ENCODE assay signal across 2 cellular contexts in the genomic region with DNA sequence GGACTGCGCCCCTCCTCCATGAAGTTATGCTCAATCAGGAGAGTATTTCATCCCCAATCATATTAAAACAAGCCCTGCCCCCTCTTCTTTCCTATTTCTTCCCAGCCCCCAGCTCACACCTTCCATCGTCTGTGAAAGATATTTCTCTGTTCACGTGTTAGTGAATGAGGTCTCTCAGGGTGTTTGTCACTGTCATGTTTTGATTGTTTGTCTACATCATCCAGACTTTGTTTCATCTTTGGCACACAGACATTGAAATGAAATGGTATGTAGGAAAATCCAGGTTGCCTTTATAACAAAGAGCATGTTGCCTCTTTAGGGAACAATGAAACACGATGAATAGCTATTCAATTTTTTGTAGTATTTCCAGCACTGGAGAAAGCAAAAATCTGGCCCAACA.
TF ChIP-seq lines count a peak whose summit lies in the region.

No MANE protein-coding gene starts in this region.

TF ChIP-seq in GM23338, 12 proteins besides CTCF, POLR2A, EP300 and RAD21 (continued from another document):
- TF ChIP-seq, protein P1, sequence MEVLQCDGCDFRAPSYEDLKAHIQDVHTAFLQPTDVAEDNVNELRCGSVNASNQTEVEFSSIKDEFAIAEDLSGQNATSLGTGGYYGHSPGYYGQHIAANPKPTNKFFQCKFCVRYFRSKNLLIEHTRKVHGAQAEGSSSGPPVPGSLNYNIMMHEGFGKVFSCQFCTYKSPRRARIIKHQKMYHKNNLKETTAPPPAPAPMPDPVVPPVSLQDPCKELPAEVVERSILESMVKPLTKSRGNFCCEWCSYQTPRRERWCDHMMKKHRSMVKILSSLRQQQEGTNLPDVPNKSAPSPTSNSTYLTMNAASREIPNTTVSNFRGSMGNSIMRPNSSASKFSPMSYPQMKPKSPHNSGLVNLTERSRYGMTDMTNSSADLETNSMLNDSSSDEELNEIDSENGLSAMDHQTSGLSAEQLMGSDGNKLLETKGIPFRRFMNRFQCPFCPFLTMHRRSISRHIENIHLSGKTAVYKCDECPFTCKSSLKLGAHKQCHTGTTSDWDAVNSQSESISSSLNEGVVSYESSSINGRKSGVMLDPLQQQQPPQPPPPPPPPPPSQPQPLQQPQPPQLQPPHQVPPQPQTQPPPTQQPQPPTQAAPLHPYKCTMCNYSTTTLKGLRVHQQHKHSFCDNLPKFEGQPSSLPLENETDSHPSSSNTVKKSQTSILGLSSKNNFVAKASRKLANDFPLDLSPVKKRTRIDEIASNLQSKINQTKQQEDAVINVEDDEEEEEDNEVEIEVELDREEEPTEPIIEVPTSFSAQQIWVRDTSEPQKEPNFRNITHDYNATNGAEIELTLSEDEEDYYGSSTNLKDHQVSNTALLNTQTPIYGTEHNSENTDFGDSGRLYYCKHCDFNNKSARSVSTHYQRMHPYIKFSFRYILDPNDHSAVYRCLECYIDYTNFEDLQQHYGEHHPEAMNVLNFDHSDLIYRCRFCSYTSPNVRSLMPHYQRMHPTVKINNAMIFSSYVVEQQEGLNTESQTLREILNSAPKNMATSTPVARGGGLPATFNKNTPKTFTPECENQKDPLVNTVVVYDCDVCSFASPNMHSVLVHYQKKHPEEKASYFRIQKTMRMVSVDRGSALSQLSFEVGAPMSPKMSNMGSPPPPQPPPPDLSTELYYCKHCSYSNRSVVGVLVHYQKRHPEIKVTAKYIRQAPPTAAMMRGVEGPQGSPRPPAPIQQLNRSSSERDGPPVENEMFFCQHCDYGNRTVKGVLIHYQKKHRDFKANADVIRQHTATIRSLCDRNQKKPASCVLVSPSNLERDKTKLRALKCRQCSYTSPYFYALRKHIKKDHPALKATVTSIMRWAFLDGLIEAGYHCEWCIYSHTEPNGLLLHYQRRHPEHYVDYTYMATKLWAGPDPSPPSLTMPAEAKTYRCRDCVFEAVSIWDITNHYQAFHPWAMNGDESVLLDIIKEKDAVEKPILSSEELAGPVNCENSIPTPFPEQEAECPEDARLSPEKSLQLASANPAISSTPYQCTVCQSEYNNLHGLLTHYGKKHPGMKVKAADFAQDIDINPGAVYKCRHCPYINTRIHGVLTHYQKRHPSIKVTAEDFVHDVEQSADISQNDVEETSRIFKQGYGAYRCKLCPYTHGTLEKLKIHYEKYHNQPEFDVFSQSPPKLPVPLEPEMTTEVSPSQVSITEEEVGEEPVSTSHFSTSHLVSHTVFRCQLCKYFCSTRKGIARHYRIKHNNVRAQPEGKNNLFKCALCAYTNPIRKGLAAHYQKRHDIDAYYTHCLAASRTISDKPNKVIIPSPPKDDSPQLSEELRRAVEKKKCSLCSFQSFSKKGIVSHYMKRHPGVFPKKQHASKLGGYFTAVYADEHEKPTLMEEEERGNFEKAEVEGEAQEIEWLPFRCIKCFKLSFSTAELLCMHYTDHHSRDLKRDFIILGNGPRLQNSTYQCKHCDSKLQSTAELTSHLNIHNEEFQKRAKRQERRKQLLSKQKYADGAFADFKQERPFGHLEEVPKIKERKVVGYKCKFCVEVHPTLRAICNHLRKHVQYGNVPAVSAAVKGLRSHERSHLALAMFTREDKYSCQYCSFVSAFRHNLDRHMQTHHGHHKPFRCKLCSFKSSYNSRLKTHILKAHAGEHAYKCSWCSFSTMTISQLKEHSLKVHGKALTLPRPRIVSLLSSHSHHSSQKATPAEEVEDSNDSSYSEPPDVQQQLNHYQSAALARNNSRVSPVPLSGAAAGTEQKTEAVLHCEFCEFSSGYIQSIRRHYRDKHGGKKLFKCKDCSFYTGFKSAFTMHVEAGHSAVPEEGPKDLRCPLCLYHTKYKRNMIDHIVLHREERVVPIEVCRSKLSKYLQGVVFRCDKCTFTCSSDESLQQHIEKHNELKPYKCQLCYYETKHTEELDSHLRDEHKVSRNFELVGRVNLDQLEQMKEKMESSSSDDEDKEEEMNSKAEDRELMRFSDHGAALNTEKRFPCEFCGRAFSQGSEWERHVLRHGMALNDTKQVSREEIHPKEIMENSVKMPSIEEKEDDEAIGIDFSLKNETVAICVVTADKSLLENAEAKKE (CRISPR knock-in tag; IDR thresholded peaks at IDR 0.05) = no peak
- TF ChIP-seq STAT1 (IDR thresholded peaks at IDR 0.05; ENCODE audit: unreplicated experiment) (no peak), CREB1 (CRISPR knock-in tag; IDR thresholded peaks at IDR 0.05; ENCODE audit: low read depth) (no peak), POLR2AphosphoS5 (IDR thresholded peaks at IDR 0.05; ENCODE audit: low read depth) (no peak), EZH2phosphoT487 (IDR thresholded peaks at IDR 0.05; ENCODE audit: unreplicated experiment) (no peak)
- TF ChIP-seq, protein P2, sequence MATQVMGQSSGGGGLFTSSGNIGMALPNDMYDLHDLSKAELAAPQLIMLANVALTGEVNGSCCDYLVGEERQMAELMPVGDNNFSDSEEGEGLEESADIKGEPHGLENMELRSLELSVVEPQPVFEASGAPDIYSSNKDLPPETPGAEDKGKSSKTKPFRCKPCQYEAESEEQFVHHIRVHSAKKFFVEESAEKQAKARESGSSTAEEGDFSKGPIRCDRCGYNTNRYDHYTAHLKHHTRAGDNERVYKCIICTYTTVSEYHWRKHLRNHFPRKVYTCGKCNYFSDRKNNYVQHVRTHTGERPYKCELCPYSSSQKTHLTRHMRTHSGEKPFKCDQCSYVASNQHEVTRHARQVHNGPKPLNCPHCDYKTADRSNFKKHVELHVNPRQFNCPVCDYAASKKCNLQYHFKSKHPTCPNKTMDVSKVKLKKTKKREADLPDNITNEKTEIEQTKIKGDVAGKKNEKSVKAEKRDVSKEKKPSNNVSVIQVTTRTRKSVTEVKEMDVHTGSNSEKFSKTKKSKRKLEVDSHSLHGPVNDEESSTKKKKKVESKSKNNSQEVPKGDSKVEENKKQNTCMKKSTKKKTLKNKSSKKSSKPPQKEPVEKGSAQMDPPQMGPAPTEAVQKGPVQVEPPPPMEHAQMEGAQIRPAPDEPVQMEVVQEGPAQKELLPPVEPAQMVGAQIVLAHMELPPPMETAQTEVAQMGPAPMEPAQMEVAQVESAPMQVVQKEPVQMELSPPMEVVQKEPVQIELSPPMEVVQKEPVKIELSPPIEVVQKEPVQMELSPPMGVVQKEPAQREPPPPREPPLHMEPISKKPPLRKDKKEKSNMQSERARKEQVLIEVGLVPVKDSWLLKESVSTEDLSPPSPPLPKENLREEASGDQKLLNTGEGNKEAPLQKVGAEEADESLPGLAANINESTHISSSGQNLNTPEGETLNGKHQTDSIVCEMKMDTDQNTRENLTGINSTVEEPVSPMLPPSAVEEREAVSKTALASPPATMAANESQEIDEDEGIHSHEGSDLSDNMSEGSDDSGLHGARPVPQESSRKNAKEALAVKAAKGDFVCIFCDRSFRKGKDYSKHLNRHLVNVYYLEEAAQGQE (IDR thresholded peaks at IDR 0.05; ENCODE audit: unreplicated experiment) = no peak
TF ChIP-seq in GM23338: peak in this region for 0.

TF ChIP-seq in H1, 55 proteins besides CTCF, POLR2A, EP300 and RAD21 (continued from another document):
- TF ChIP-seq, protein P3, sequence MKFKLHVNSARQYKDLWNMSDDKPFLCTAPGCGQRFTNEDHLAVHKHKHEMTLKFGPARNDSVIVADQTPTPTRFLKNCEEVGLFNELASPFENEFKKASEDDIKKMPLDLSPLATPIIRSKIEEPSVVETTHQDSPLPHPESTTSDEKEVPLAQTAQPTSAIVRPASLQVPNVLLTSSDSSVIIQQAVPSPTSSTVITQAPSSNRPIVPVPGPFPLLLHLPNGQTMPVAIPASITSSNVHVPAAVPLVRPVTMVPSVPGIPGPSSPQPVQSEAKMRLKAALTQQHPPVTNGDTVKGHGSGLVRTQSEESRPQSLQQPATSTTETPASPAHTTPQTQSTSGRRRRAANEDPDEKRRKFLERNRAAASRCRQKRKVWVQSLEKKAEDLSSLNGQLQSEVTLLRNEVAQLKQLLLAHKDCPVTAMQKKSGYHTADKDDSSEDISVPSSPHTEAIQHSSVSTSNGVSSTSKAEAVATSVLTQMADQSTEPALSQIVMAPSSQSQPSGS (IDR thresholded peaks at IDR 0.05; ENCODE audit: low read length) = no peak
- TF ChIP-seq MAFK (IDR thresholded peaks at IDR 0.05; ENCODE audit: low read depth, low read length) = no peak
- TF ChIP-seq CBX8 (IDR thresholded peaks at IDR 0.05; ENCODE audit: borderline replicate concordance, low read depth, low read length) = no peak
- no peak for TF ChIP-seq HDAC6 (IDR thresholded peaks at IDR 0.05; ENCODE audit: low read depth, low read length)
- TF ChIP-seq RFX5 (IDR thresholded peaks at IDR 0.05; ENCODE audit: borderline replicate concordance, low read depth, low read length) = no peak
- TF ChIP-seq SP1 (IDR thresholded peaks at IDR 0.05; ENCODE audit: low read depth, low read length) = no peak
- no peak for TF ChIP-seq POU5F1 (IDR thresholded peaks at IDR 0.05; ENCODE audit: low read depth, low read length)
- no peak for TF ChIP-seq CHD2 (IDR thresholded peaks at IDR 0.05; ENCODE audit: low read length)
- no peak for TF ChIP-seq TEAD4 (IDR thresholded peaks at IDR 0.05; ENCODE audit: low read depth, low read length)
- TF ChIP-seq, protein P4, sequence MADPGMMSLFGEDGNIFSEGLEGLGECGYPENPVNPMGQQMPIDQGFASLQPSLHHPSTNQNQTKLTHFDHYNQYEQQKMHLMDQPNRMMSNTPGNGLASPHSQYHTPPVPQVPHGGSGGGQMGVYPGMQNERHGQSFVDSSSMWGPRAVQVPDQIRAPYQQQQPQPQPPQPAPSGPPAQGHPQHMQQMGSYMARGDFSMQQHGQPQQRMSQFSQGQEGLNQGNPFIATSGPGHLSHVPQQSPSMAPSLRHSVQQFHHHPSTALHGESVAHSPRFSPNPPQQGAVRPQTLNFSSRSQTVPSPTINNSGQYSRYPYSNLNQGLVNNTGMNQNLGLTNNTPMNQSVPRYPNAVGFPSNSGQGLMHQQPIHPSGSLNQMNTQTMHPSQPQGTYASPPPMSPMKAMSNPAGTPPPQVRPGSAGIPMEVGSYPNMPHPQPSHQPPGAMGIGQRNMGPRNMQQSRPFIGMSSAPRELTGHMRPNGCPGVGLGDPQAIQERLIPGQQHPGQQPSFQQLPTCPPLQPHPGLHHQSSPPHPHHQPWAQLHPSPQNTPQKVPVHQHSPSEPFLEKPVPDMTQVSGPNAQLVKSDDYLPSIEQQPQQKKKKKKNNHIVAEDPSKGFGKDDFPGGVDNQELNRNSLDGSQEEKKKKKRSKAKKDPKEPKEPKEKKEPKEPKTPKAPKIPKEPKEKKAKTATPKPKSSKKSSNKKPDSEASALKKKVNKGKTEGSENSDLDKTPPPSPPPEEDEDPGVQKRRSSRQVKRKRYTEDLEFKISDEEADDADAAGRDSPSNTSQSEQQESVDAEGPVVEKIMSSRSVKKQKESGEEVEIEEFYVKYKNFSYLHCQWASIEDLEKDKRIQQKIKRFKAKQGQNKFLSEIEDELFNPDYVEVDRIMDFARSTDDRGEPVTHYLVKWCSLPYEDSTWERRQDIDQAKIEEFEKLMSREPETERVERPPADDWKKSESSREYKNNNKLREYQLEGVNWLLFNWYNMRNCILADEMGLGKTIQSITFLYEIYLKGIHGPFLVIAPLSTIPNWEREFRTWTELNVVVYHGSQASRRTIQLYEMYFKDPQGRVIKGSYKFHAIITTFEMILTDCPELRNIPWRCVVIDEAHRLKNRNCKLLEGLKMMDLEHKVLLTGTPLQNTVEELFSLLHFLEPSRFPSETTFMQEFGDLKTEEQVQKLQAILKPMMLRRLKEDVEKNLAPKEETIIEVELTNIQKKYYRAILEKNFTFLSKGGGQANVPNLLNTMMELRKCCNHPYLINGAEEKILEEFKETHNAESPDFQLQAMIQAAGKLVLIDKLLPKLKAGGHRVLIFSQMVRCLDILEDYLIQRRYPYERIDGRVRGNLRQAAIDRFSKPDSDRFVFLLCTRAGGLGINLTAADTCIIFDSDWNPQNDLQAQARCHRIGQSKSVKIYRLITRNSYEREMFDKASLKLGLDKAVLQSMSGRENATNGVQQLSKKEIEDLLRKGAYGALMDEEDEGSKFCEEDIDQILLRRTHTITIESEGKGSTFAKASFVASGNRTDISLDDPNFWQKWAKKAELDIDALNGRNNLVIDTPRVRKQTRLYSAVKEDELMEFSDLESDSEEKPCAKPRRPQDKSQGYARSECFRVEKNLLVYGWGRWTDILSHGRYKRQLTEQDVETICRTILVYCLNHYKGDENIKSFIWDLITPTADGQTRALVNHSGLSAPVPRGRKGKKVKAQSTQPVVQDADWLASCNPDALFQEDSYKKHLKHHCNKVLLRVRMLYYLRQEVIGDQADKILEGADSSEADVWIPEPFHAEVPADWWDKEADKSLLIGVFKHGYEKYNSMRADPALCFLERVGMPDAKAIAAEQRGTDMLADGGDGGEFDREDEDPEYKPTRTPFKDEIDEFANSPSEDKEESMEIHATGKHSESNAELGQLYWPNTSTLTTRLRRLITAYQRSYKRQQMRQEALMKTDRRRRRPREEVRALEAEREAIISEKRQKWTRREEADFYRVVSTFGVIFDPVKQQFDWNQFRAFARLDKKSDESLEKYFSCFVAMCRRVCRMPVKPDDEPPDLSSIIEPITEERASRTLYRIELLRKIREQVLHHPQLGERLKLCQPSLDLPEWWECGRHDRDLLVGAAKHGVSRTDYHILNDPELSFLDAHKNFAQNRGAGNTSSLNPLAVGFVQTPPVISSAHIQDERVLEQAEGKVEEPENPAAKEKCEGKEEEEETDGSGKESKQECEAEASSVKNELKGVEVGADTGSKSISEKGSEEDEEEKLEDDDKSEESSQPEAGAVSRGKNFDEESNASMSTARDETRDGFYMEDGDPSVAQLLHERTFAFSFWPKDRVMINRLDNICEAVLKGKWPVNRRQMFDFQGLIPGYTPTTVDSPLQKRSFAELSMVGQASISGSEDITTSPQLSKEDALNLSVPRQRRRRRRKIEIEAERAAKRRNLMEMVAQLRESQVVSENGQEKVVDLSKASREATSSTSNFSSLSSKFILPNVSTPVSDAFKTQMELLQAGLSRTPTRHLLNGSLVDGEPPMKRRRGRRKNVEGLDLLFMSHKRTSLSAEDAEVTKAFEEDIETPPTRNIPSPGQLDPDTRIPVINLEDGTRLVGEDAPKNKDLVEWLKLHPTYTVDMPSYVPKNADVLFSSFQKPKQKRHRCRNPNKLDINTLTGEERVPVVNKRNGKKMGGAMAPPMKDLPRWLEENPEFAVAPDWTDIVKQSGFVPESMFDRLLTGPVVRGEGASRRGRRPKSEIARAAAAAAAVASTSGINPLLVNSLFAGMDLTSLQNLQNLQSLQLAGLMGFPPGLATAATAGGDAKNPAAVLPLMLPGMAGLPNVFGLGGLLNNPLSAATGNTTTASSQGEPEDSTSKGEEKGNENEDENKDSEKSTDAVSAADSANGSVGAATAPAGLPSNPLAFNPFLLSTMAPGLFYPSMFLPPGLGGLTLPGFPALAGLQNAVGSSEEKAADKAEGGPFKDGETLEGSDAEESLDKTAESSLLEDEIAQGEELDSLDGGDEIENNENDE (IDR thresholded peaks at IDR 0.05; ENCODE audit: insufficient replicate concordance, low read length) = no peak
- TF ChIP-seq GABPA (IDR thresholded peaks at IDR 0.05; ENCODE audit: borderline replicate concordance, insufficient read depth, low read length) = no peak
- no peak for TF ChIP-seq SP4 (IDR thresholded peaks at IDR 0.05; ENCODE audit: low read length)
- no peak for TF ChIP-seq ZNF274 (IDR thresholded peaks at IDR 0.05; ENCODE audit: borderline replicate concordance, extremely low read depth, low read length)
- TF ChIP-seq KDM5A (IDR thresholded peaks at IDR 0.05; ENCODE audit: low read length) = no peak
- no peak for TF ChIP-seq RNF2 (IDR thresholded peaks at IDR 0.05; ENCODE audit: borderline replicate concordance, low read depth, low read length, missing control alignments, poor library complexity, severe bottlenecking)
- no peak for TF ChIP-seq SIRT6 (IDR thresholded peaks at IDR 0.05; ENCODE audit: low read length)
TF ChIP-seq in H1: peak in this region for 0.
